In the genomic region with DNA sequence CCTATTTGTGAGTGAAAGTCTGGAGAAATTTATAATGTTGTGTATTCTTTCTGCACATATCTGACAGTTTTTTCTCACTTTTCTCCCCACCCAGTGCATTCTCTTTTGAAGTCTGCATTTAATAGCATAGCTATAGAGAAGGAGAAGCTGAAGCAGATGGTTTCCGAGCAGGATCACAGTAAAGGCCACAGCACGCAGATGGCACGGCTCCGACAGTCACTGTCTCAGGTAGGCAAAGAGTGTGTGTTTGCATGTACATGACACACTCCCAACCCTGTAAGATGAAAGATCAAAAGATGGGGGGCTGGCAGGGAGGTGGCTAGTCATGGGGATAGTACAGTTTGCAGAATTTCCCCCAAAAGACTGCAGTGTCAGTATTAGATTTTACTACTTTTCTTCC, we compare ENCODE assay signal across 17 cellular contexts.
A peak's percentile ranks its signal among the peaks of the same experiment; 100 is the strongest.
DNase-seq lines count a peak whose midpoint lies in the region; ATAC-seq and TF ChIP-seq lines count a peak whose summit lies in the region.
"Had no signal": no experiment of that assay in that cellular context is flagged by ENCODE, and none has a peak within 500 bp of the region (broad histone marks: within the 10 kb centered on the region; RNA-seq: fewer than 3 reads in every experiment).

No MANE protein-coding gene starts in this region.

- no peak for ATAC-seq in GM18498 (IDR thresholded peaks at IDR 0.05; ENCODE audit: unreplicated experiment)

- no peak overlapping the region; the same call in 1 of the 2 replicates for H3K4me3 ChIP-seq in WERI-Rb-1 (ENCODE audit: low read depth, low read length)
- H3K4me3 ChIP-seq: BLaER1 treated with 17β-estradiol and CSF1 and Interleukin-3, amounts not matched to agents 10 nM and 100 nM; GM23248 had no signal

- no peaks in the 10 kb centered on the region for H3K27me3 ChIP-seq in WERI-Rb-1 (ENCODE audit: insufficient read depth, low read depth, severe bottlenecking)
- H3K27me3 ChIP-seq: BE2C; BLaER1 treated with 17β-estradiol and CSF1 and Interleukin-3, amounts not matched to agents 10 nM and 100 nM had no signal

- H3K9me3 ChIP-seq in WERI-Rb-1 (ENCODE audit: severe bottlenecking): peaks cover 24% of the 10 kb centered on the region
- H3K9me3 ChIP-seq: BE2C had no signal

- DNase-seq in NCI-H82 (lab: John Stamatoyannopoulos, UW): peak; percentile 65
- no peak for DNase-seq in NCI-H82 treated with DMSO at 0.1 percent for 48 hours (lab: John Stamatoyannopoulos, UW; ENCODE audit: unreplicated experiment)
- peak; percentile 22 for DNase-seq in NCI-H1694 (lab: John Stamatoyannopoulos, UW)
- peak; percentile 79 for DNase-seq in WERI-Rb-1
- no peak for DNase-seq in globus pallidus (ENCODE audit: low spot score)
- no peak for DNase-seq in Ammon's horn (ENCODE audit: low spot score)
- DNase-seq: BE2C; CD4-positive, alpha-beta T cell; CD8-positive, alpha-beta memory T cell; DMS53; DMS79 treated with DMSO at 0.1 percent for 48 hours; GM23248; H7; HCEC 1CT had no signal

- H3K27ac ChIP-seq in WERI-Rb-1: peak overlapping the region; percentile 70
- H3K27ac ChIP-seq: 22Rv1; BLaER1 treated with 17β-estradiol and CSF1 and Interleukin-3, amounts not matched to agents 10 nM and 100 nM; GM23248 had no signal

- TF ChIP-seq CTCF in WERI-Rb-1 (IDR thresholded peaks at IDR 0.05; ENCODE audit: low read depth, low read length): no peak

- peaks cover 9% of the 10 kb centered on the region for H3K36me3 ChIP-seq in WERI-Rb-1
- H3K36me3 ChIP-seq: BE2C; BLaER1 treated with 17β-estradiol and CSF1 and Interleukin-3, amounts not matched to agents 10 nM and 100 nM had no signal

Comparison
In these comparisons a context has a peak if more than half of its experiments do, and no peak if none do; other contexts are left out.
1. DNase-seq: peak in NCI-H82 (single experiment), NCI-H1694 (single experiment) and WERI-Rb-1 (single experiment); none in NCI-H82 treated with DMSO at 0.1 percent for 48 hours (single experiment), globus pallidus (single experiment) and Ammon's horn (single experiment).